7 cellular contexts compared by ENCODE assay signal in the genomic region with DNA sequence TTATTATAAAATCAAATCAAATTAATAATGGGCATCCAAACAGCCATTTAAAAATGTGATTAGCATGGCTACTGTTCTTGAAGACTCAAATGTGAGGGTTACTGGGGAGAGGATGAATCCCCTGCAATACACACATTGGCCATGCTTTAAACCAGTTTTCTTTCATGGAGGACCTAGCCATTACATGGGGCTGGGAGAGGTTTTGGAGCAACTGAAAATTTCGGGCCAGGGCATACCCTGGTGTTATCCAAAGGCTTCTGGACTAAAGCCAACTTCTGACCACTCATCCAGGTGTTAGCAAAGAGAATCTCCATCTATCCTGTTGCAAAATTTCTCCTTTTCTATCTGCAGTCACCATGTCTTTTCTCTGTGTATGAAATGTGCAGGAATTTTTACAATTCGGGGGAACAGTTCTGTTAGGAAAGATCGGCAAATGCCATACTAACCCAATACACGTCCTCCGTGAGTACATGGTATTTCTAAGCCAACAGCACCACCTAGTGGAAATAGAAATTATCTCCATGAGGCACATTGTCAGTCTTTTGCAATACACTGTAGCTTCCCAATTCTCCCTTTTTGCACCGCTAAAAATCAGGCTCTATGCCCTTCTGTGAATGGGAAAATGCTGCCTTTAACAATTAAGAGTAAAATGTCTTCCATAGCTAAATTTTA. TPM values are rescaled to one million over a fixed set of nuclear protein-coding genes. Genes with fewer than 3 reads are reported as not detected.
DNase-seq lines count a peak whose midpoint lies in the region; ATAC-seq and TF ChIP-seq lines count a peak whose summit lies in the region.

No MANE protein-coding gene starts in this region.

- H3K4me1 Mint-ChIP-seq in effector memory CD8-positive, alpha-beta T cell (ENCODE audit: low read depth in 2 of 2), result peaks cover 0 to 2% of the 10 kb centered on the region in 2 donors

- peak; percentile 84 for TF ChIP-seq CTCF in PC-9 (conservative IDR thresholded peaks at IDR 0.05)

- no peaks in the 10 kb centered on the region for H3K9me3 Mint-ChIP-seq in effector memory CD8-positive, alpha-beta T cell

- peak; percentile 62 for ATAC-seq in effector memory CD8-positive, alpha-beta T cell (replicated peaks)

- no peaks in the 10 kb centered on the region for H4K20me1 ChIP-seq in PC-9 (ENCODE audit: insufficient read depth)

- H3K27me3 ChIP-seq in PC-9 (ENCODE audit: insufficient read depth, low read depth), result no peaks in the 10 kb centered on the region

- no TSS peak for BruUV-seq in PC-9 (replicated peaks; lab: Mats Ljungman, UMichigan)

- no peaks in the 10 kb centered on the region for H3K27me3 Mint-ChIP-seq in effector memory CD8-positive, alpha-beta T cell

- peak; percentile 43 for DNase-seq in D341Med (ENCODE audit: low spot score)
- DNase-seq in HCEC 1CT, result peak; percentile 3
- DNase-seq in PC-9, result peak; percentile 11 to 46
- DNase-seq in effector memory CD8-positive, alpha-beta T cell, result peak; percentile 30 to 47 (median 45)
- DNase-seq in mucosa of gallbladder (ENCODE audit: low spot score), result peak; percentile 42
- DNase-seq in ureter (ENCODE audit: low spot score), result no peak
- no peak for DNase-seq in UCSD-AML1 (lab: John Stamatoyannopoulos, UW; ENCODE audit: unreplicated experiment)

- H3K4me2 ChIP-seq in PC-9, result peak overlapping the region; percentile 35; the same call in 1 of the 2 replicates

- CTCF ChIA-PET in PC-9 (lab: Charles Lee), result no interaction called here

- no peak overlapping the region for H2AFZ ChIP-seq in PC-9

- H3K27ac ChIP-seq in PC-9, result no peak overlapping the region

- no peaks in the 10 kb centered on the region for H3K9me3 ChIP-seq in PC-9 (ENCODE audit: insufficient read depth, low read depth)

- POLR2A ChIA-PET in PC-9 (lab: Charles Lee; ENCODE audit: unreplicated experiment), result no interaction called here

- no peaks in the 10 kb centered on the region for H3K79me2 ChIP-seq in PC-9 (ENCODE audit: low read depth)

- H3K27ac Mint-ChIP-seq in effector memory CD8-positive, alpha-beta T cell, result no peak overlapping the region

- H3F3A ChIP-seq in PC-9 (ENCODE audit: insufficient read depth, low read depth), result no peaks in the 10 kb centered on the region

- no peak overlapping the region for H3K4me3 Mint-ChIP-seq in effector memory CD8-positive, alpha-beta T cell

- no peaks in the 10 kb centered on the region for H3K36me3 ChIP-seq in PC-9 (ENCODE audit: low read depth)

- no peaks in the 10 kb centered on the region for H3K36me3 Mint-ChIP-seq in effector memory CD8-positive, alpha-beta T cell (ENCODE audit: insufficient read depth)

- no peaks in the 10 kb centered on the region for H3K4me1 ChIP-seq in PC-9 (replicated peaks; ENCODE audit: insufficient read depth)

- H3K4me3 ChIP-seq in PC-9, result no peak overlapping the region

- no peaks in the 10 kb centered on the region for H3K9me2 ChIP-seq in PC-9 (ENCODE audit: insufficient read depth)

- intact Hi-C loops in PC-9 (cut with micrococcal nuclease; ENCODE audit: unreplicated experiment), result loop anchor here (5.0 kb wide), 1 partner anchor 437 kb away; no protein-coding TSS in a partner anchor

RNA-seq across cellular contexts. Expression of a gene that starts 47.0 kb away (rescaled TPM):
- total RNA-seq in PC-9 (2021) (4.8 and 6.0 TPM in 2 replicates), mucosa of gallbladder (6.6 TPM), ureter (13.8 TPM)

RNA-seq across cellular contexts. Expression of a gene that starts 56.0 kb away (rescaled TPM):
- total RNA-seq in PC-9 (2021), result 16.4 and 17.9 TPM in 2 replicates
- 18.2 TPM for total RNA-seq in mucosa of gallbladder
- total RNA-seq in ureter, result 24.2 TPM

Comparison
In these comparisons a context has a peak if more than half of its experiments do, and no peak if none do; other contexts are left out.
1. DNase-seq: peak in D341Med (single experiment), HCEC 1CT (single experiment), PC-9 (2 of 2), effector memory CD8-positive, alpha-beta T cell (3 of 3) and mucosa of gallbladder (single experiment); none in ureter (single experiment) and UCSD-AML1 (single experiment).